ENCODE assay signal across 10 cellular contexts in the genomic region with DNA sequence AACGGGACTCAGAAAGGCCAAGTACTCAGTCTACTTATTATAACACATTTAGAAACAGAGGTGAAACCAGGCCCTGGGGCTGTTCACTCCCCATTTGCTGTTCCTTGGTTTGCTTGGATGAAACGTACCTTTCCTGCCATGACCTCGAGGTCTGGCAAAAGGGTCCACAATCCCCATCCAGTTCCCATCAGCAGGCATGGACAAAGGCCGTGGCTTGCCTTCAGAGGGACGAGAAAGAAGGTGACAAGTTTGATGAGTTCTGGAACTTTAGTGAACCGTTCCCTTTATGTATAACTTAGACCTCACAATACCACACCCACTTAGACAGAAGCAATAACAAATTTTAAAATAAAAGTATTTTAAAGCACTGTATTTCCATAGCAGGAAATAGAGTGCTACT. TPM values are rescaled to one million over a fixed set of nuclear protein-coding genes. Genes with fewer than 3 reads are reported as not detected.
DNase-seq lines count a peak whose midpoint lies in the region; ATAC-seq and TF ChIP-seq lines count a peak whose summit lies in the region.
"Had no signal": no experiment of that assay in that cellular context is flagged by ENCODE, and none has a peak within 500 bp of the region (broad histone marks: within the 10 kb centered on the region; RNA-seq: fewer than 3 reads in every experiment).

No MANE protein-coding gene starts in this region.

- H3K4me1 ChIP-seq in cardiac muscle cell (ENCODE audit: low read depth): peaks cover 7% of the 10 kb centered on the region
- no peaks in the 10 kb centered on the region for H3K4me1 ChIP-seq in prostate gland (replicated peaks)
- H3K4me1 ChIP-seq in CD8-positive, alpha-beta memory T cell (ENCODE audit: insufficient read depth, low read length): no peaks in the 10 kb centered on the region
- H3K4me1 ChIP-seq in OCI-LY7 (ENCODE audit: insufficient read depth, low read length, poor library complexity, severe bottlenecking): no peaks in the 10 kb centered on the region
- H3K4me1 ChIP-seq in BE2C: no peaks in the 10 kb centered on the region; the same call in 1 of the 2 replicates
- H3K4me1 ChIP-seq: BLaER1 had no signal

- H3K9me3 ChIP-seq in cardiac muscle cell (ENCODE audit: low read depth): no peaks in the 10 kb centered on the region
- no peaks in the 10 kb centered on the region for H3K9me3 ChIP-seq in prostate gland
- H3K9me3 ChIP-seq in CD8-positive, alpha-beta memory T cell (ENCODE audit: low read length): no peaks in the 10 kb centered on the region
- H3K9me3 ChIP-seq in OCI-LY7 (ENCODE audit: low read length): no peaks in the 10 kb centered on the region
- H3K9me3 ChIP-seq in BE2C: no peaks in the 10 kb centered on the region
- H3K9me3 ChIP-seq: BLaER1 had no signal

- H3K9me2 ChIP-seq in OCI-LY7 (ENCODE audit: insufficient read depth, low read length): no peaks in the 10 kb centered on the region

- peak; percentile 17 for DNase-seq in AG20443 (ENCODE audit: low spot score)
- no peak for DNase-seq in cardiac muscle cell (ENCODE audit: low read depth in 1 of 2, low spot score in 1 of 2)
- DNase-seq in prostate gland (ENCODE audit: low spot score): no peak
- no peak for DNase-seq in CD8-positive, alpha-beta memory T cell
- no peak for DNase-seq in OCI-LY7 (ENCODE audit: low spot score)
- no peak for DNase-seq in BE2C

- no peaks in the 10 kb centered on the region for H3K4me1 Mint-ChIP-seq in CD8-positive, alpha-beta memory T cell

- BruUV-seq in OCI-LY7 (replicated peaks; lab: Mats Ljungman, UMichigan): no TSS peak

- no peak overlapping the region for H3K27ac Mint-ChIP-seq in CD8-positive, alpha-beta memory T cell
- H3K27ac Mint-ChIP-seq: activated naive CD8-positive, alpha-beta T cell had no signal

- H3K4me3 ChIP-seq in cardiac muscle cell (no peak overlapping the region), prostate gland (no peak overlapping the region), OCI-LY7 (ENCODE audit: low read depth, low read length, poor library complexity, severe bottlenecking) (no peak overlapping the region), BE2C (ENCODE audit: low read depth, low read length) (no peak overlapping the region)
- no peak overlapping the region for H3K4me3 ChIP-seq in CD8-positive, alpha-beta memory T cell (ENCODE audit: low read length)
- H3K4me3 ChIP-seq: BLaER1 had no signal

- ATAC-seq in SK-N-SH treated with all-trans-retinoic acid at 6 μM for 48 hours (peak; percentile 19), HG03175 (IDR thresholded peaks at IDR 0.05; ENCODE audit: unreplicated experiment) (no peak)

- POLR2A ChIA-PET in CD8-positive, alpha-beta memory T cell (lab: Charles Lee): no interaction called here
- POLR2A ChIA-PET in OCI-LY7 (lab: Charles Lee): no interaction called here

- TF ChIP-seq CTCF in cardiac muscle cell (IDR thresholded peaks at IDR 0.05; ENCODE audit: low read depth, low read length) (no peak), prostate gland (IDR thresholded peaks at IDR 0.05) (no peak), OCI-LY7 (conservative IDR thresholded peaks at IDR 0.05; ENCODE audit: low read length) (no peak), BE2C (IDR thresholded peaks at IDR 0.05; ENCODE audit: low read depth, low read length) (no peak)

- no peaks in the 10 kb centered on the region for H3K36me3 ChIP-seq in cardiac muscle cell
- no peaks in the 10 kb centered on the region for H3K36me3 ChIP-seq in prostate gland
- no peaks in the 10 kb centered on the region for H3K36me3 ChIP-seq in CD8-positive, alpha-beta memory T cell (ENCODE audit: insufficient read depth, low read length)
- no peaks in the 10 kb centered on the region for H3K36me3 ChIP-seq in OCI-LY7 (ENCODE audit: insufficient read depth, low read length)
- peaks cover 49% of the 10 kb centered on the region for H3K36me3 ChIP-seq in BE2C

- H3K9me3 Mint-ChIP-seq in CD8-positive, alpha-beta memory T cell: no peaks in the 10 kb centered on the region

- H3K79me2 ChIP-seq in OCI-LY7 (ENCODE audit: insufficient read depth, low read depth, low read length): no peaks in the 10 kb centered on the region

- peak overlapping the region; percentile 61 for H3K27ac ChIP-seq in cardiac muscle cell
- H3K27ac ChIP-seq in prostate gland: peak overlapping the region; percentile 30 to 59
- no peak overlapping the region for H3K27ac ChIP-seq in CD8-positive, alpha-beta memory T cell (ENCODE audit: low read depth, low read length)
- H3K27ac ChIP-seq in OCI-LY7 (ENCODE audit: low read depth, low read length, poor library complexity, severe bottlenecking): no peak overlapping the region
- H3K27ac ChIP-seq: BLaER1 had no signal

- H3K4me2 ChIP-seq in OCI-LY7 (ENCODE audit: low read length): no peak overlapping the region
- H3K4me2 ChIP-seq: BLaER1 had no signal

- no peak overlapping the region for H3K4me3 Mint-ChIP-seq in CD8-positive, alpha-beta memory T cell
- H3K4me3 Mint-ChIP-seq: activated naive CD8-positive, alpha-beta T cell had no signal

- intact Hi-C loops in prostate gland (cut with DNase I) (loop anchor here (5.0 kb wide), 1 partner anchor 97 kb away; no protein-coding TSS in a partner anchor), OCI-LY7 (cut with micrococcal nuclease; ENCODE audit: unreplicated experiment) (no loop called here)

- no peak for TF ChIP-seq POLR2A in prostate gland (IDR thresholded peaks at IDR 0.05)

- H3K27me3 ChIP-seq in cardiac muscle cell (no peaks in the 10 kb centered on the region), prostate gland (replicated peaks; ENCODE audit: insufficient read depth) (no peaks in the 10 kb centered on the region), BE2C (no peaks in the 10 kb centered on the region)
- H3K27me3 ChIP-seq in CD8-positive, alpha-beta memory T cell (ENCODE audit: insufficient read depth, low read length, poor library complexity, severe bottlenecking): no peaks in the 10 kb centered on the region
- H3K27me3 ChIP-seq: BLaER1 had no signal

- WGBS in prostate gland: 30% methylated on average over 6 of the region's 6 CpGs

- no peaks in the 10 kb centered on the region for H4K20me1 ChIP-seq in OCI-LY7 (ENCODE audit: insufficient read depth, low read length)
- H4K20me1 ChIP-seq: BLaER1 had no signal

- no peaks in the 10 kb centered on the region for H3K36me3 Mint-ChIP-seq in CD8-positive, alpha-beta memory T cell
- H3K36me3 Mint-ChIP-seq: activated naive CD8-positive, alpha-beta T cell had no signal

- no peak overlapping the region for H2AFZ ChIP-seq in OCI-LY7 (ENCODE audit: low read length)

- CTCF ChIA-PET in CD8-positive, alpha-beta memory T cell (lab: Charles Lee): no interaction called here
- CTCF ChIA-PET in OCI-LY7 (lab: Charles Lee; ENCODE audit: unreplicated experiment): no interaction called here

- peaks cover 2 to 26% of the 10 kb centered on the region in 2 donors for H3K27me3 Mint-ChIP-seq in CD8-positive, alpha-beta memory T cell
- H3K27me3 Mint-ChIP-seq: activated naive CD8-positive, alpha-beta T cell had no signal

TF ChIP-seq in SK-N-SH treated with all-trans-retinoic acid at 6 μM for 48 hours, 23 proteins besides CTCF, POLR2A, EP300 and RAD21:
- TF ChIP-seq ESRRG (CRISPR knock-in tag; IDR thresholded peaks at IDR 0.05) (no peak), ZNF8 (CRISPR knock-in tag; IDR thresholded peaks at IDR 0.05) (no peak), PPARA (CRISPR knock-in tag; IDR thresholded peaks at IDR 0.05; ENCODE audit: borderline replicate concordance) (no peak), BACH2 (CRISPR knock-in tag; IDR thresholded peaks at IDR 0.05; ENCODE audit: borderline replicate concordance) (no peak), POU6F1 (CRISPR knock-in tag; IDR thresholded peaks at IDR 0.05; ENCODE audit: borderline replicate concordance, low read depth) (no peak), GLIS3 (CRISPR knock-in tag; IDR thresholded peaks at IDR 0.05) (no peak), ZC3H10 (CRISPR knock-in tag; IDR thresholded peaks at IDR 0.05) (no peak), ZFP3 (CRISPR knock-in tag; IDR thresholded peaks at IDR 0.05) (no peak; the same call in 1 of the 2 replicates), PATZ1 (CRISPR knock-in tag; IDR thresholded peaks at IDR 0.05; ENCODE audit: borderline replicate concordance) (no peak), TOX (CRISPR knock-in tag; IDR thresholded peaks at IDR 0.05; ENCODE audit: borderline replicate concordance) (no peak), ZNF70 (CRISPR knock-in tag; IDR thresholded peaks at IDR 0.05) (no peak), OSR1 (CRISPR knock-in tag; IDR thresholded peaks at IDR 0.05) (no peak)

RNA-seq across cellular contexts. Expression of gene IPCEF1, which starts 53.6 kb away (rescaled TPM):
- total RNA-seq in cardiac muscle cell (0.15 and 0.46 TPM in 2 replicates), prostate gland (1 to 10 TPM; 1.0 to 6.1 TPM), OCI-LY7 (2022) (not detected in 2 replicates)
- not detected in 2 replicates for polyA plus RNA-seq in cardiac muscle cell
- total RNA-seq in CD8-positive, alpha-beta memory T cell: 10 to 100 TPM; 17.7 to 19.2 TPM
- 57.8 TPM for polyA plus RNA-seq in CD8-positive, alpha-beta memory T cell
- total RNA-seq in OCI-LY7 (2014; rRNA removed; shearing (Covaris generic)): not detected in 2 replicates
- 0.25 TPM for polyA plus RNA-seq in BE2C (2012; ENCODE audit: insufficient read depth, insufficient read length, low read depth)

Comparison
In these comparisons a context has a peak if more than half of its experiments do, and no peak if none do; other contexts are left out.
1. H3K27ac ChIP-seq: peak in cardiac muscle cell (single experiment) and prostate gland (2 of 2); none in CD8-positive, alpha-beta memory T cell (single experiment) and OCI-LY7 (single experiment).